Comparison of ENCODE assay signal across 9 cellular contexts in genomic region chr1:30809514-30810263, GRCh38. TPM values are rescaled to one million over a fixed set of nuclear protein-coding genes. Genes with fewer than 3 reads are reported as not detected.
DNase-seq lines count a peak whose midpoint lies in the region; ATAC-seq and TF ChIP-seq lines count a peak whose summit lies in the region.
"Had no signal": no experiment of that assay in that cellular context is flagged by ENCODE, and none has a peak within 500 bp of the region (broad histone marks: within the 10 kb centered on the region; RNA-seq: fewer than 3 reads in every experiment).

No MANE protein-coding gene starts in this region.

- H3K27me3 Mint-ChIP-seq in chondrocyte (ENCODE audit: low read depth) = peaks cover 14% of the 10 kb centered on the region

- no peaks in the 10 kb centered on the region for H3K9me3 ChIP-seq in MG63
- no peaks in the 10 kb centered on the region for H3K9me3 ChIP-seq in mucosa of descending colon

- intact Hi-C loops in mucosa of descending colon (cut with DNase I, micrococcal nuclease) = no loop called here

- H3K36me3 ChIP-seq in MG63 (no peaks in the 10 kb centered on the region), mucosa of descending colon (ENCODE audit: low read depth) (no peaks in the 10 kb centered on the region)

- in situ Hi-C loops in GM13976 (cut with MboI; ENCODE audit: low sequenced_read_pairs, unreplicated experiment) = no loop called here

- H3K9me3 Mint-ChIP-seq in chondrocyte (ENCODE audit: low read depth) = no peaks in the 10 kb centered on the region

- H3K27me3 ChIP-seq in MG63 = no peaks in the 10 kb centered on the region

- H3K4me3 Mint-ChIP-seq in chondrocyte (ENCODE audit: unreplicated experiment) = no peak overlapping the region

- no peaks in the 10 kb centered on the region for H3K36me3 Mint-ChIP-seq in chondrocyte (ENCODE audit: low read depth)

- peaks cover 9% of the 10 kb centered on the region for H3K4me1 ChIP-seq in mucosa of descending colon (ENCODE audit: low read depth)

- peak; percentile 58 for ATAC-seq in mucosa of descending colon

- H3K4me3 ChIP-seq in MG63 = no peak overlapping the region
- no peak overlapping the region for H3K4me3 ChIP-seq in mucosa of descending colon

- peak overlapping the region; percentile 89 for H3K27ac Mint-ChIP-seq in chondrocyte (ENCODE audit: unreplicated experiment)

- peaks cover 37% of the 10 kb centered on the region for H3K4me1 Mint-ChIP-seq in chondrocyte (ENCODE audit: low read depth)

- DNase-seq in AG08396 (ENCODE audit: low spot score) (peak; percentile 84), MG63 (peak; percentile 53), chondrocyte (ENCODE audit: low spot score) (peak; percentile 27), mucosa of descending colon (no peak), SKM-1 (lab: John Stamatoyannopoulos, UW; ENCODE audit: unreplicated experiment) (no peak), NCI-H524 (lab: John Stamatoyannopoulos, UW) (no peak), COLO829 (ENCODE audit: low spot score) (no peak), GM13976 (ENCODE audit: low spot score) (no peak)
- DNase-seq: NCI-H2171 treated with DMSO at 0.1 percent for 48 hours had no signal

- TF ChIP-seq CTCF in chondrocyte (IDR thresholded peaks at IDR 0.05) = no peak
- no peak for TF ChIP-seq CTCF in mucosa of descending colon (IDR thresholded peaks at IDR 0.05)
- no peak for TF ChIP-seq CTCF in GM13976 (IDR thresholded peaks at IDR 0.05; ENCODE audit: borderline replicate concordance, control extremely low read depth, extremely low read depth, insufficient read depth, missing control alignments)

RNA-seq across cellular contexts. Expression of gene LAPTM5, which starts 52.1 kb away (rescaled TPM):
- total RNA-seq in MG63 (2014; rRNA removed; shearing (Covaris generic); ENCODE audit: low replicate concordance) = 0.30 TPM in 1 of 2 replicates, not detected in the other
- total RNA-seq in chondrocyte (0.15 to 0.17 TPM in 2 of 3 replicates, not detected in the other), mucosa of descending colon (10 to 100 TPM; 24.1 to 71.1 (median 48.1) TPM)

Comparison
In these comparisons a context has a peak if more than half of its experiments do, and no peak if none do; other contexts are left out.
1. DNase-seq: peak in AG08396 (single experiment), MG63 (single experiment) and chondrocyte (single experiment); none in mucosa of descending colon (0 of 3), SKM-1 (single experiment), NCI-H524 (0 of 2), COLO829 (single experiment) and GM13976 (single experiment).
2. RNA of gene LAPTM5, which starts 52.1 kb away (total RNA-seq): 24.1 to 71.1 TPM in mucosa of descending colon; 0.30 TPM in MG63 and 0.15 to 0.17 TPM in chondrocyte; every median in the first group is over 10 times any median in the second.